23 cellular contexts compared by ENCODE assay signal in the genomic region with DNA sequence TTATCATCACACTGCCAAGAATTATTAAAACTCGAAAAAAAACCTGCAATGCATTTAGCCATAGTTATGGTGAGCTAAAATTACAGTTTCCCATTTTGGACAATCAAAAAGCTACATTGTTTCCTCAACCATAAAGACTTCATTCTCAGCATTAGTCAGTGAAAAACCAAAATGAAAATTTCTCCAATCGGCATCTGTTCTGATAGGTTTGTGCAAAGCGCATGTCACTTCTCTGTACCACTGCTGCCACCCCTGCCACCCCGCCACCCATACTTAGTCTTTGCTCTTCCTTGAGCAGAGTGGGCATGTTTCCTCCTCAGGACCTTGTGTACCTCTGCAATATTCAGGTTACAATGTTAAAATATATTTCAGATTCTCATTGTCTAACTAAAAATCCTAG. TPM values are rescaled to one million over a fixed set of nuclear protein-coding genes. Genes with fewer than 3 reads are reported as not detected.
DNase-seq lines count a peak whose midpoint lies in the region; ATAC-seq and TF ChIP-seq lines count a peak whose summit lies in the region.
"Had no signal": no experiment of that assay in that cellular context is flagged by ENCODE, and none has a peak within 500 bp of the region (broad histone marks: within the 10 kb centered on the region; RNA-seq: fewer than 3 reads in every experiment).

No MANE protein-coding gene starts in this region.

- no peak overlapping the region for H3K27ac ChIP-seq in OCI-LY3 (ENCODE audit: low read length)
- H3K27ac ChIP-seq in testis = no peak overlapping the region
- H3K27ac ChIP-seq: A549; BLaER1 treated with 17β-estradiol and CSF1 and Interleukin-3, amounts not matched to agents 10 nM and 100 nM; GM23248 had no signal

- no peak for TF ChIP-seq CTCF in OCI-LY3 (IDR thresholded peaks at IDR 0.05; ENCODE audit: low read depth, low read length)
- TF ChIP-seq CTCF in testis (IDR thresholded peaks at IDR 0.05) = no peak

- peak; percentile 36 for ATAC-seq in GM18519 (IDR thresholded peaks at IDR 0.05; ENCODE audit: low FRiP score, unreplicated experiment)
- peak; percentile 52 for ATAC-seq in GM21360 (IDR thresholded peaks at IDR 0.05; ENCODE audit: unreplicated experiment)
- no peak for ATAC-seq in stimulated activated effector memory CD8-positive, alpha-beta T cell treated with anti-CD3 and anti-CD28 coated beads, Interleukin-12 subunit alpha, Interleukin-12 subunit beta, amount 100 ng/mL, for 72 hours
- ATAC-seq: A549, HCT116 had no signal

- DNase-seq in testis (peak; percentile 43), medulla oblongata (ENCODE audit: extremely low spot score) (no peak)
- no peak for DNase-seq in stimulated activated effector memory CD8-positive, alpha-beta T cell treated with anti-CD3 and anti-CD28 coated beads, Interleukin-12 subunit alpha, Interleukin-12 subunit beta, amount 100 ng/mL, for 72 hours (ENCODE audit: low spot score in 2 of 2)
- no peak for DNase-seq in stimulated activated CD4-positive, alpha-beta T cell treated with anti-CD3 and anti-CD28 coated beads, Interleukin-4, amount 100 ng/mL, for 24 hours
- DNase-seq: 8988T; ACHN; AML-193; BE2C; CD4-positive, alpha-beta T cell; CD8-positive, alpha-beta memory T cell; DMS 273 treated with DMSO at 0.1 percent for 48 hours; DMS79; EL; GDM1; GM23248; H9 had no signal

- H3K4me3 ChIP-seq in OCI-LY3 (ENCODE audit: low read length) (no peak overlapping the region), testis (no peak overlapping the region)
- H3K4me3 ChIP-seq: A549; BLaER1 treated with 17β-estradiol and CSF1 and Interleukin-3, amounts not matched to agents 10 nM and 100 nM; GM23248 had no signal

- H3K9ac ChIP-seq in OCI-LY3 (ENCODE audit: low read length) = no peak overlapping the region
- H3K9ac ChIP-seq: BLaER1 treated with 17β-estradiol and CSF1 and Interleukin-3, amounts not matched to agents 10 nM and 100 nM; GM23248 had no signal

- H3K4me3 Mint-ChIP-seq in stimulated activated effector memory CD8-positive, alpha-beta T cell treated with anti-CD3 and anti-CD28 coated beads, Interleukin-12 subunit alpha, Interleukin-12 subunit beta, amount 100 ng/mL, for 72 hours = no peak overlapping the region
- H3K4me3 Mint-ChIP-seq: CD4-positive, alpha-beta T cell; H9 had no signal

- H2AFZ ChIP-seq in OCI-LY3 (ENCODE audit: low read depth, low read length) = no peak overlapping the region
- H2AFZ ChIP-seq: GM23248 had no signal

- 63 to 74% methylated on average over 4 of the region's 4 CpGs for WGBS in testis, 2 donors

- no peaks in the 10 kb centered on the region for H4K20me1 ChIP-seq in OCI-LY3 (ENCODE audit: insufficient read depth, low read length)
- H4K20me1 ChIP-seq: BLaER1 treated with 17β-estradiol and CSF1 and Interleukin-3, amounts not matched to agents 10 nM and 100 nM had no signal

- no peak for TF ChIP-seq POLR2A in testis (IDR thresholded peaks at IDR 0.05)

- H3K27me3 ChIP-seq in OCI-LY3 (ENCODE audit: low read depth, low read length) (peaks cover 10% of the 10 kb centered on the region; the same call in 1 of the 2 replicates), testis (no peaks in the 10 kb centered on the region)
- H3K27me3 ChIP-seq: BE2C; BLaER1 treated with 17β-estradiol and CSF1 and Interleukin-3, amounts not matched to agents 10 nM and 100 nM had no signal

- no peaks in the 10 kb centered on the region for H3K36me3 Mint-ChIP-seq in stimulated activated effector memory CD8-positive, alpha-beta T cell treated with anti-CD3 and anti-CD28 coated beads, Interleukin-12 subunit alpha, Interleukin-12 subunit beta, amount 100 ng/mL, for 72 hours
- H3K36me3 Mint-ChIP-seq: CD14-positive monocyte; CD8-positive, alpha-beta memory T cell had no signal

- intact Hi-C loops in testis (cut with DNase I; ENCODE audit: low total_unique reads) = no loop called here

- H3K36me3 ChIP-seq in OCI-LY3 (replicated peaks; ENCODE audit: low read depth, low read length) = no peaks in the 10 kb centered on the region
- H3K36me3 ChIP-seq in testis (ENCODE audit: low read depth, missing control alignments) = no peaks in the 10 kb centered on the region
- H3K36me3 ChIP-seq: BE2C; BLaER1 treated with 17β-estradiol and CSF1 and Interleukin-3, amounts not matched to agents 10 nM and 100 nM had no signal

- H3K9me3 ChIP-seq in OCI-LY3 (ENCODE audit: insufficient read depth, low read length) = no peaks in the 10 kb centered on the region
- no peaks in the 10 kb centered on the region for H3K9me3 ChIP-seq in testis
- H3K9me3 ChIP-seq: A549; BE2C; BLaER1 treated with 17β-estradiol and CSF1 and Interleukin-3, amounts not matched to agents 10 nM and 100 nM had no signal

- H3K4me1 Mint-ChIP-seq in stimulated activated effector memory CD8-positive, alpha-beta T cell treated with anti-CD3 and anti-CD28 coated beads, Interleukin-12 subunit alpha, Interleukin-12 subunit beta, amount 100 ng/mL, for 72 hours = no peaks in the 10 kb centered on the region

- H3K79me2 ChIP-seq in OCI-LY3 (ENCODE audit: low read length) = no peaks in the 10 kb centered on the region

- H3K9me3 Mint-ChIP-seq in stimulated activated effector memory CD8-positive, alpha-beta T cell treated with anti-CD3 and anti-CD28 coated beads, Interleukin-12 subunit alpha, Interleukin-12 subunit beta, amount 100 ng/mL, for 72 hours = no peaks in the 10 kb centered on the region
- H3K9me3 Mint-ChIP-seq: CD14-positive monocyte; CD4-positive, alpha-beta T cell; CD8-positive, alpha-beta memory T cell; H9 had no signal

- H3K4me2 ChIP-seq in OCI-LY3 (ENCODE audit: low read length) = peak overlapping the region; percentile 34
- H3K4me2 ChIP-seq: A549; BLaER1 treated with 17β-estradiol and CSF1 and Interleukin-3, amounts not matched to agents 10 nM and 100 nM had no signal

- no peak overlapping the region for H3K27ac Mint-ChIP-seq in stimulated activated effector memory CD8-positive, alpha-beta T cell treated with anti-CD3 and anti-CD28 coated beads, Interleukin-12 subunit alpha, Interleukin-12 subunit beta, amount 100 ng/mL, for 72 hours
- H3K27ac Mint-ChIP-seq: CD14-positive monocyte; CD4-positive, alpha-beta T cell; CD8-positive, alpha-beta memory T cell; H9 had no signal

- H3K4me1 ChIP-seq in OCI-LY3 (ENCODE audit: low read length) (peaks cover 11% of the 10 kb centered on the region), testis (peaks cover 5% of the 10 kb centered on the region)
- H3K4me1 ChIP-seq: A549, BE2C had no signal

RNA-seq across cellular contexts. Expression of gene ZBTB14, which starts 7.1 kb away (rescaled TPM):
- 10 to 100 TPM; 17.3 to 17.7 TPM for total RNA-seq in testis
- 10.7 TPM for polyA plus RNA-seq in testis (ENCODE audit: insufficient read depth, low read depth, low replicate concordance)
